In genomic region chr5:157186309-157187045, GRCh38 we compare ENCODE assay signal across 26 cellular contexts. TPM values are rescaled to one million over a fixed set of nuclear protein-coding genes. Genes with fewer than 3 reads are reported as not detected.
A peak's percentile ranks its signal among the peaks of the same experiment; 100 is the strongest.
DNase-seq lines count a peak whose midpoint lies in the region; ATAC-seq lines count a peak whose summit lies in the region.
"Had no signal": no experiment of that assay in that cellular context is flagged by ENCODE, and none has a peak within 500 bp of the region (broad histone marks: within the 10 kb centered on the region; RNA-seq: fewer than 3 reads in every experiment).

No MANE protein-coding gene starts in this region.

- H3K4me3 Mint-ChIP-seq in activated T-cell treated with anti-CD3 and anti-CD28 coated beads, Interleukin-2, amount 50 U/mL, for 4 hours = peak overlapping the region; percentile 100
- peak overlapping the region; percentile 81 to 100 (median 99) for H3K4me3 Mint-ChIP-seq in T-cell
- peak overlapping the region; percentile 87 for H3K4me3 Mint-ChIP-seq in activated naive CD8-positive, alpha-beta T cell treated with anti-CD3 and anti-CD28 coated beads for 36 hours
- H3K4me3 Mint-ChIP-seq in natural killer cell treated with Interleukin-12 subunit alpha and Interleukin-12 subunit beta and Interleukin-15 and Interleukin-18, amount 100 ng/mL, for 72 hours = peak overlapping the region; percentile 79
- H3K4me3 Mint-ChIP-seq: CD14-positive monocyte; stimulated activated naive B cell treated with anti-CD40 and anti-IgM and Interleukin-4, amounts not matched to agents 10 μg/mL and 1 μg/mL and 100 μg/mL, for 72 hours; WTC11 had no signal

- H3K36me3 Mint-ChIP-seq in activated T-cell treated with anti-CD3 and anti-CD28 coated beads, Interleukin-2, amount 50 U/mL, for 4 hours (ENCODE audit: insufficient read depth) = peaks cover 74% of the 10 kb centered on the region
- H3K36me3 Mint-ChIP-seq in T-cell = peaks cover 73% of the 10 kb centered on the region
- H3K36me3 Mint-ChIP-seq in activated naive CD8-positive, alpha-beta T cell treated with anti-CD3 and anti-CD28 coated beads for 36 hours = peaks cover 89% of the 10 kb centered on the region
- H3K36me3 Mint-ChIP-seq in natural killer cell treated with Interleukin-12 subunit alpha and Interleukin-12 subunit beta and Interleukin-15 and Interleukin-18, amount 100 ng/mL, for 72 hours = peaks cover 55% of the 10 kb centered on the region
- H3K36me3 Mint-ChIP-seq: CD14-positive monocyte; stimulated activated naive B cell treated with anti-CD40 and anti-IgM and Interleukin-4, amounts not matched to agents 10 μg/mL and 1 μg/mL and 100 μg/mL, for 72 hours; WTC11 had no signal

- no peaks in the 10 kb centered on the region for H3K9me3 Mint-ChIP-seq in activated T-cell treated with anti-CD3 and anti-CD28 coated beads, Interleukin-2, amount 50 U/mL, for 4 hours
- no peaks in the 10 kb centered on the region for H3K9me3 Mint-ChIP-seq in T-cell
- H3K9me3 Mint-ChIP-seq in activated naive CD8-positive, alpha-beta T cell treated with anti-CD3 and anti-CD28 coated beads for 36 hours = no peaks in the 10 kb centered on the region
- H3K9me3 Mint-ChIP-seq in natural killer cell treated with Interleukin-12 subunit alpha and Interleukin-12 subunit beta and Interleukin-15 and Interleukin-18, amount 100 ng/mL, for 72 hours = no peaks in the 10 kb centered on the region
- H3K9me3 Mint-ChIP-seq: CD14-positive monocyte; stimulated activated naive B cell treated with anti-CD40 and anti-IgM and Interleukin-4, amounts not matched to agents 10 μg/mL and 1 μg/mL and 100 μg/mL, for 72 hours had no signal

- no peaks in the 10 kb centered on the region for H3K27me3 Mint-ChIP-seq in activated T-cell treated with anti-CD3 and anti-CD28 coated beads, Interleukin-2, amount 50 U/mL, for 4 hours (ENCODE audit: low read depth)
- no peaks in the 10 kb centered on the region for H3K27me3 Mint-ChIP-seq in T-cell
- H3K27me3 Mint-ChIP-seq in activated naive CD8-positive, alpha-beta T cell treated with anti-CD3 and anti-CD28 coated beads for 36 hours = no peaks in the 10 kb centered on the region
- no peaks in the 10 kb centered on the region for H3K27me3 Mint-ChIP-seq in natural killer cell treated with Interleukin-12 subunit alpha and Interleukin-12 subunit beta and Interleukin-15 and Interleukin-18, amount 100 ng/mL, for 72 hours

- CTCF ChIA-PET in T-cell (lab: Charles Lee) = interaction anchor here in 1 of 2 donors (0.6 to 1.7 kb wide), 2 partner anchors 11 to 39 kb away, joined by 6 to 9 read pairs; no protein-coding TSS in a partner anchor

- H3K27ac Mint-ChIP-seq in T-cell = peak overlapping the region; percentile 94 to 96
- peak overlapping the region; percentile 93 for H3K27ac Mint-ChIP-seq in activated naive CD8-positive, alpha-beta T cell treated with anti-CD3 and anti-CD28 coated beads for 36 hours
- peak overlapping the region; percentile 97 to 98 for H3K27ac Mint-ChIP-seq in natural killer cell treated with Interleukin-12 subunit alpha and Interleukin-12 subunit beta and Interleukin-15 and Interleukin-18, amount 100 ng/mL, for 72 hours
- H3K27ac Mint-ChIP-seq: CD14-positive monocyte; stimulated activated naive B cell treated with anti-CD40 and anti-IgM and Interleukin-4, amounts not matched to agents 10 μg/mL and 1 μg/mL and 100 μg/mL, for 72 hours; WTC11 had no signal

- POLR2A ChIA-PET in T-cell (lab: Charles Lee) = interaction anchor here (0.7 to 1.6 kb wide), 4 partner anchors 10 to 44 kb away, joined by 3 to 9 read pairs (median 4); partner anchors contain the start of gene MED7 (in 1 of the 2)

- ATAC-seq in activated T-cell treated with anti-CD3 and anti-CD28 coated beads, Interleukin-2, amount 50 U/mL, for 4 hours = peak in 1 of 2 donors; percentile 2
- ATAC-seq in T-cell (replicated peaks in 1 of 4) (peak in 1 of 4 experiments; percentile 10), HG02798 (IDR thresholded peaks at IDR 0.05; ENCODE audit: poor library complexity, unreplicated experiment) (no peak), GM18498 (IDR thresholded peaks at IDR 0.05; ENCODE audit: unreplicated experiment) (no peak)
- peak; percentile 7 to 28 for ATAC-seq in natural killer cell treated with Interleukin-12 subunit alpha and Interleukin-12 subunit beta and Interleukin-15 and Interleukin-18, amount 100 ng/mL, for 72 hours
- ATAC-seq: right lobe of liver; stimulated activated naive B cell treated with anti-CD40 and anti-IgM and Interleukin-4, amounts not matched to agents 10 μg/mL and 1 μg/mL and 100 μg/mL, for 72 hours had no signal

- DNase-seq in activated T-cell treated with anti-CD3 and anti-CD28 coated beads, Interleukin-2, amount 50 U/mL, for 4 hours = no peak
- no peak for DNase-seq in activated T-cell treated with anti-CD3 and anti-CD28 coated beads, Interleukin-2, amount 50 U/mL, for 1 hour
- DNase-seq in T-cell (no peak), DMS153 treated with DMSO at 0.1 percent for 48 hours (lab: John Stamatoyannopoulos, UW; ENCODE audit: unreplicated experiment) (no peak)
- peak; percentile 22 for DNase-seq in activated naive CD8-positive, alpha-beta T cell treated with anti-CD3 and anti-CD28 coated beads for 36 hours
- DNase-seq in natural killer cell treated with Interleukin-12 subunit alpha and Interleukin-12 subunit beta and Interleukin-15 and Interleukin-18, amount 100 ng/mL, for 72 hours (ENCODE audit: low spot score) = no peak
- DNase-seq: anterior cingulate cortex; caudate nucleus; DMS53; foreskin fibroblast; NCI-H1417; NCI-H510A; ovary; Peyer's patch; right lobe of liver; SJCRH30; stimulated activated naive B cell treated with anti-CD40 and anti-IgM and Interleukin-4, amounts not matched to agents 10 μg/mL and 1 μg/mL and 100 μg/mL, for 72 hours had no signal

- peaks cover 62% of the 10 kb centered on the region for H3K4me1 Mint-ChIP-seq in activated T-cell treated with anti-CD3 and anti-CD28 coated beads, Interleukin-2, amount 50 U/mL, for 4 hours (ENCODE audit: low read depth)
- peaks cover 61 to 78% (median 63%) of the 10 kb centered on the region in 3 donors for H3K4me1 Mint-ChIP-seq in T-cell
- H3K4me1 Mint-ChIP-seq in activated naive CD8-positive, alpha-beta T cell treated with anti-CD3 and anti-CD28 coated beads for 36 hours = peaks cover 50% of the 10 kb centered on the region
- peaks cover 52 to 72% of the 10 kb centered on the region in 2 donors for H3K4me1 Mint-ChIP-seq in natural killer cell treated with Interleukin-12 subunit alpha and Interleukin-12 subunit beta and Interleukin-15 and Interleukin-18, amount 100 ng/mL, for 72 hours (ENCODE audit: low read depth in 2 of 2)
- H3K4me1 Mint-ChIP-seq: CD14-positive monocyte; stimulated activated naive B cell treated with anti-CD40 and anti-IgM and Interleukin-4, amounts not matched to agents 10 μg/mL and 1 μg/mL and 100 μg/mL, for 72 hours; WTC11 had no signal

RNA-seq across cellular contexts. Expression of gene ITK, which starts 5.8 kb away (rescaled TPM):
- 100 to 1,000 TPM; 227 to 260 (median 249) TPM for total RNA-seq in activated T-cell treated with anti-CD3 and anti-CD28 coated beads, Interleukin-2, amount 50 U/mL, for 4 hours
- 100 to 1,000 TPM; 286 to 466 (median 338) TPM for total RNA-seq in T-cell
- total RNA-seq in activated naive CD8-positive, alpha-beta T cell treated with anti-CD3 and anti-CD28 coated beads for 36 hours = 100 to 1,000 TPM; 200 to 204 TPM
- total RNA-seq in natural killer cell treated with Interleukin-12 subunit alpha and Interleukin-12 subunit beta and Interleukin-15 and Interleukin-18, amount 100 ng/mL, for 72 hours = 100 to 1,000 TPM; 153 to 225 TPM
- total RNA-seq: dermis microvascular lymphatic vessel endothelial cell, SJCRH30 had no signal

RNA-seq across cellular contexts. Expression of gene GARIN3, which starts 20.4 kb away (rescaled TPM):
- under 1 TPM; 0.18 to 0.25 (median 0.22) TPM for total RNA-seq in activated T-cell treated with anti-CD3 and anti-CD28 coated beads, Interleukin-2, amount 50 U/mL, for 4 hours
- not detected for total RNA-seq in T-cell
- under 1 TPM; 0.46 to 0.47 TPM for total RNA-seq in activated naive CD8-positive, alpha-beta T cell treated with anti-CD3 and anti-CD28 coated beads for 36 hours
- total RNA-seq in natural killer cell treated with Interleukin-12 subunit alpha and Interleukin-12 subunit beta and Interleukin-15 and Interleukin-18, amount 100 ng/mL, for 72 hours = not detected
- total RNA-seq: dermis microvascular lymphatic vessel endothelial cell; lung; M059J; ovary; Peyer's patch; right lobe of liver; SJCRH30; T-helper 2 cell treated with Interferon-gamma antibody and Interleukin-4, amounts not matched to agents 100 ng/mL and 5 ng/mL, for 36 hours; tibial nerve; WTC11 had no signal

RNA-seq across cellular contexts. Expression of gene MED7, which starts 43.8 kb away (rescaled TPM):
- total RNA-seq in activated T-cell treated with anti-CD3 and anti-CD28 coated beads, Interleukin-2, amount 50 U/mL, for 4 hours = 1 to 10 TPM; 7.5 to 9.3 (median 9.1) TPM
- 10 to 100 TPM in 3 of 5 donors, 1 to 10 TPM in 2; 5.7 to 14.9 (median 13.1) TPM for total RNA-seq in T-cell
- 10 to 100 TPM; 14.2 to 15.4 TPM for total RNA-seq in activated naive CD8-positive, alpha-beta T cell treated with anti-CD3 and anti-CD28 coated beads for 36 hours
- 10 to 100 TPM; 14.8 to 16.6 TPM for total RNA-seq in natural killer cell treated with Interleukin-12 subunit alpha and Interleukin-12 subunit beta and Interleukin-15 and Interleukin-18, amount 100 ng/mL, for 72 hours

Comparison
In these comparisons a context has a peak if more than half of its experiments do, and no peak if none do; other contexts are left out.
1. ATAC-seq: peak in natural killer cell treated with Interleukin-12 subunit alpha and Interleukin-12 subunit beta and Interleukin-15 and Interleukin-18, amount 100 ng/mL, for 72 hours (2 of 2); none in HG02798 (single experiment) and GM18498 (single experiment).
2. Peak in every context shown above with its lines, with median percentiles within 50 percentile points of each other: H3K4me3 Mint-ChIP-seq and H3K27ac Mint-ChIP-seq.